ENCODE assay signal across 7 cellular contexts in the genomic region with DNA sequence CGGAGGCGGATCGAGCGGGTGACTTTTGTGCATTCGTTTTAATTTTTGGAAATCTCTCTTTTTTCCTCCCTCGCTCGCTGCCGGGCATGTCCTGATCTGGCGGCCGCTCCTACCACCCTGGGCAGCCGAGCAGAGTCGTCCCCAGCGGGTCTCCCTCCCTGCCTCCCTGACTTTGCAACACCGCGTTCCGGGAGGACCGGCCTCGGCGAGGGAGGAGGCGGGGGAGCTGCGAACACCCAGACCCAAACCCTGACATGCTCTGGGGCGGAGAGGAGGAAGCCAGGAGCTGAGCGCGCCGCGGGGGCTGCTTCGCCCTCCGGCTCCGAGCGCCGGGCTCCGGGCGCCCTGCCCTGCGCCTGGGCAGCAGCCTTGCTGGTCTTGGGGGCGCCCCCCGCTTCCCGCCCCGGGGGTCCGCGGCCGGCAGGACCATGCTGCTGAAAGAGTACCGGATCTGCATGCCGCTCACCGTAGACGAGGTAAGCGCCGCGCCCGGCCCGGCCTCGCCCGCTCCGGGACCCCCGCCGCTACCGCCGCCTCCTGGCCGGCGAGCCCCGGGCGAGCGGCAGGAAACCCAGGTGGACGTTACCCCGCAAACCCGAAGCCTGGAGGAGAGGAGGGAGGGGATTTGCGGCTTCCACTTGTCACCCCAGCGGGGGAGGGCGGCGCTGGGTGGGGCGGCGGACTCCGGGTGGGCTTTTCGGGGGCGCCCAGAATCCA. TPM values are rescaled to one million over a fixed set of nuclear protein-coding genes. Genes with fewer than 3 reads are reported as not detected.
DNase-seq lines count a peak whose midpoint lies in the region; ATAC-seq and TF ChIP-seq lines count a peak whose summit lies in the region.

No MANE protein-coding gene starts in this region.

- peaks cover 26% of the 10 kb centered on the region; the same call in 1 of the 2 replicates for H3F3A ChIP-seq in PC-9 (ENCODE audit: insufficient read depth, low read depth)

- H3K79me2 ChIP-seq in PC-9 (ENCODE audit: low read depth) = no peaks in the 10 kb centered on the region

- H3K4me3 ChIP-seq in PC-9 = peak overlapping the region; percentile 77
- H3K4me3 ChIP-seq in aorta (ENCODE audit: low read length in 2 of 2) = peak overlapping the region; percentile 51 to 54

- H3K27me3 ChIP-seq in PC-9 (ENCODE audit: insufficient read depth, low read depth) = no peaks in the 10 kb centered on the region
- no peaks in the 10 kb centered on the region for H3K27me3 ChIP-seq in foreskin keratinocyte
- no peaks in the 10 kb centered on the region for H3K27me3 ChIP-seq in aorta (ENCODE audit: control insufficient read depth in 1 of 2, insufficient read depth in 2 of 2, low read length in 1 of 2)

- CTCF ChIA-PET in PC-9 (lab: Charles Lee) = interaction anchor here (0.6 kb wide), 2 partner anchors 11 to 67 kb away, joined by 3 to 26 read pairs; no protein-coding TSS in a partner anchor

- ATAC-seq in HG03039 (IDR thresholded peaks at IDR 0.05; ENCODE audit: unreplicated experiment) (peak; percentile 9), foreskin keratinocyte (peak; percentile 6), aorta (ENCODE audit: low FRiP score) (peak; percentile 48)

- TF ChIP-seq CTCF in GM13976 (IDR thresholded peaks at IDR 0.05; ENCODE audit: borderline replicate concordance, control extremely low read depth, extremely low read depth, insufficient read depth, missing control alignments) = peak; percentile 35
- TF ChIP-seq CTCF in PC-9 (conservative IDR thresholded peaks at IDR 0.05) = no peak
- peak; percentile 51 for TF ChIP-seq CTCF in foreskin keratinocyte (conservative IDR thresholded peaks at IDR 0.05)

- H3K27ac ChIP-seq in PC-9 (no peak overlapping the region), foreskin keratinocyte (peak overlapping the region; percentile 88), aorta (ENCODE audit: low read depth in 1 of 2, low read length in 2 of 2) (no peak overlapping the region)

- intact Hi-C loops in PC-9 (cut with micrococcal nuclease; ENCODE audit: unreplicated experiment) = loop anchor here (2.0 to 5.0 kb wide), 3 partner anchors 97 to 339 kb away; partner anchors contain the start of gene NOL11
- intact Hi-C loops in aorta (cut with DNase I) = loop anchor here (2.0 to 5.0 kb wide), 4 partner anchors 97 to 311 kb away; no protein-coding TSS in a partner anchor

- peak overlapping the region; percentile 97 for H2AFZ ChIP-seq in PC-9

- WGBS in aorta, 2 donors = 0% methylated on average over 70 to 74 of the region's 74 CpGs

- BruUV-seq in PC-9 (replicated peaks; lab: Mats Ljungman, UMichigan) = no TSS peak

- DNase-seq in GM13976 (ENCODE audit: low spot score) (peak; percentile 69), PC-9 (peak in 1 of 2 experiments; percentile 39), foreskin keratinocyte (peak in 1 of 2 donors; percentile 27), nucleus accumbens (lab: John Stamatoyannopoulos, UW) (peak in 29 of 56 donors; percentile 15 to 65 (median 49)), aorta (peak; percentile 73 to 81)
- DNase-seq in activated gamma-delta T cell treated with anti-CD3 and anti-CD28 coated beads, Interleukin-2, amount 50 U/mL, for 16 hours (ENCODE audit: low read depth) = peak; percentile 39

- H3K9me3 ChIP-seq in PC-9 (ENCODE audit: insufficient read depth, low read depth) (no peaks in the 10 kb centered on the region), aorta (ENCODE audit: control insufficient read depth, low read length) (no peaks in the 10 kb centered on the region)

- H3K4me1 ChIP-seq in PC-9 (replicated peaks; ENCODE audit: insufficient read depth) = peaks cover 25% of the 10 kb centered on the region
- H3K4me1 ChIP-seq in foreskin keratinocyte = peaks cover 10% of the 10 kb centered on the region
- no peaks in the 10 kb centered on the region for H3K4me1 ChIP-seq in aorta (ENCODE audit: control insufficient read depth in 1 of 2, insufficient read depth in 2 of 2, low read length in 2 of 2)

- POLR2A ChIA-PET in PC-9 (lab: Charles Lee; ENCODE audit: unreplicated experiment) = no interaction called here

- in situ Hi-C loops in GM13976 (cut with MboI; ENCODE audit: low sequenced_read_pairs, unreplicated experiment) = loop anchor here (10.0 to 25.0 kb wide), 2 partner anchors 209 to 307 kb away; no protein-coding TSS in a partner anchor

- H3K36me3 ChIP-seq in PC-9 (ENCODE audit: low read depth) = no peaks in the 10 kb centered on the region
- H3K36me3 ChIP-seq in aorta (ENCODE audit: control insufficient read depth in 1 of 2, insufficient read depth in 2 of 2, low read length in 1 of 2) = no peaks in the 10 kb centered on the region

- H3K9me2 ChIP-seq in PC-9 (ENCODE audit: insufficient read depth) = no peaks in the 10 kb centered on the region

- H4K20me1 ChIP-seq in PC-9 (ENCODE audit: insufficient read depth) = no peaks in the 10 kb centered on the region

- H3K4me2 ChIP-seq in PC-9 = peak overlapping the region; percentile 94

RNA-seq across cellular contexts. Expression of gene PITPNC1, which starts 0.8 kb away (rescaled TPM):
- total RNA-seq in PC-9 (2021) (6.0 and 7.1 TPM in 2 replicates), foreskin keratinocyte (58.4 and 64.8 TPM in 2 replicates), aorta (10 to 100 TPM; 28.7 to 29.6 TPM)
- polyA plus RNA-seq in foreskin keratinocyte (56.4 and 57.3 TPM in 2 replicates), aorta (1 to 10 TPM; 2.3 to 6.9 TPM)

RNA-seq across cellular contexts. Expression of gene PSMD12, which starts 11.5 kb away (rescaled TPM):
- total RNA-seq in PC-9 (2021) (46.8 and 80.5 TPM in 2 replicates), foreskin keratinocyte (55.1 and 66.5 TPM in 2 replicates), aorta (10 to 100 TPM; 38.2 to 46.8 TPM)
- polyA plus RNA-seq in foreskin keratinocyte (39.9 and 50.6 TPM in 2 replicates), aorta (10 to 100 TPM; 15.6 to 23.4 TPM)
